24 cellular contexts compared by ENCODE assay signal in the genomic region with DNA sequence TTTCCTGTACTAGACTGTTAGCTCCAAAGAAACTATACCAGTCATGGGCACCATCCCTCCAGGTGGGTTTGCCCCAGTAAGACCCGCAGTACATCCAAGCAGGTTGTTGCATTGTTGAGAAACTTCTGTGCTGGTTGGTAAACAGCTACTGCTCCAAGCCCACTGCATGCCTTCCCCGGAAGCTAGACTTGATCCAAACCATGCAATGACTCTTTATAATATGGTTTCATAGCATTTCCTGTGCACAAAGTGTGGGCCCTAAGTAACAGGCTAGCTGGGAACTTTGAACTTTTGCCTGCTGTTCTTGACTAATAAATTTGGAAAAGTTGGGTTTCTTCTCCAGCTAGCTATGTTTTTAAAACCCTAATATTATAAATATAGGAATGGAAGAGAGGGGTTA. TPM values are rescaled to one million over a fixed set of nuclear protein-coding genes. Genes with fewer than 3 reads are reported as not detected.
A peak's percentile ranks its signal among the peaks of the same experiment; 100 is the strongest.
DNase-seq lines count a peak whose midpoint lies in the region; ATAC-seq and TF ChIP-seq lines count a peak whose summit lies in the region.
"Had no signal": no experiment of that assay in that cellular context is flagged by ENCODE, and none has a peak within 500 bp of the region (broad histone marks: within the 10 kb centered on the region; RNA-seq: fewer than 3 reads in every experiment).

No MANE protein-coding gene starts in this region.

- no peak overlapping the region for H2AFZ ChIP-seq in DND-41 (ENCODE audit: low read depth, low read length)
- H2AFZ ChIP-seq: GM23338, hepatocyte, PC-9 had no signal

- H3K36me3 Mint-ChIP-seq in CD4-positive, alpha-beta T cell (ENCODE audit: low read depth): no peaks in the 10 kb centered on the region
- H3K36me3 Mint-ChIP-seq in activated naive CD8-positive, alpha-beta T cell: peaks cover 7% of the 10 kb centered on the region
- H3K36me3 Mint-ChIP-seq in natural killer cell (no peaks in the 10 kb centered on the region), nephron progenitor cell (ENCODE audit: low read depth) (no peaks in the 10 kb centered on the region)

- no peak for TF ChIP-seq CTCF in CD4-positive, alpha-beta T cell (IDR thresholded peaks at IDR 0.05)
- TF ChIP-seq CTCF in DND-41 (IDR thresholded peaks at IDR 0.05; ENCODE audit: borderline replicate concordance, extremely low read depth, low read length, poor library complexity, severe bottlenecking) (no peak), natural killer cell (IDR thresholded peaks at IDR 0.05) (no peak), sigmoid colon (IDR thresholded peaks at IDR 0.05) (no peak), nephron progenitor cell (IDR thresholded peaks at IDR 0.05) (no peak)

- no peaks in the 10 kb centered on the region for H3K9me3 Mint-ChIP-seq in CD4-positive, alpha-beta T cell
- no peaks in the 10 kb centered on the region for H3K9me3 Mint-ChIP-seq in activated naive CD8-positive, alpha-beta T cell (ENCODE audit: low read depth)
- H3K9me3 Mint-ChIP-seq in natural killer cell: no peaks in the 10 kb centered on the region
- peaks cover 5% of the 10 kb centered on the region for H3K9me3 Mint-ChIP-seq in nephron progenitor cell
- H3K9me3 Mint-ChIP-seq: HFFc6 had no signal

- ATAC-seq in CD4-positive, alpha-beta T cell (ENCODE audit: poor library complexity): no peak
- ATAC-seq in DND-41 (ENCODE audit: insufficient read depth, low read depth): peak; percentile 59; the same call in 1 of the 3 replicates
- ATAC-seq in natural killer cell: no peak
- ATAC-seq: esophagus mucosa, GM23338, left lobe of liver had no signal

- no peak overlapping the region for H3K27ac ChIP-seq in CD4-positive, alpha-beta T cell (ENCODE audit: low read depth, low read length)
- H3K27ac ChIP-seq in DND-41 (ENCODE audit: low read length): no peak overlapping the region
- no peak overlapping the region for H3K27ac ChIP-seq in sigmoid colon
- H3K27ac ChIP-seq: hepatocyte, PC-9, thoracic aorta had no signal

- H3K4me1 ChIP-seq in DND-41 (ENCODE audit: insufficient read depth, low read length) (no peaks in the 10 kb centered on the region), sigmoid colon (peaks cover 0 to 14% (median 8%) of the 10 kb centered on the region in 4 donors)

- no peak for TF ChIP-seq POLR2A in sigmoid colon (IDR thresholded peaks at IDR 0.05)

- no peak overlapping the region for H3K9ac ChIP-seq in DND-41 (ENCODE audit: low read depth, low read length)

- no peaks in the 10 kb centered on the region; the same call in 1 of the 2 replicates for H4K20me1 ChIP-seq in DND-41 (ENCODE audit: insufficient read depth, low read length)

- H3K4me3 ChIP-seq in DND-41 (ENCODE audit: low read depth in 1 of 2, low read length in 2 of 2): no peak overlapping the region
- no peak overlapping the region for H3K4me3 ChIP-seq in sigmoid colon
- H3K4me3 ChIP-seq: GM23338, hepatocyte, PC-9, thoracic aorta had no signal

- peak overlapping the region; percentile 3 for H3K27ac Mint-ChIP-seq in CD4-positive, alpha-beta T cell
- H3K27ac Mint-ChIP-seq in activated naive CD8-positive, alpha-beta T cell: no peak overlapping the region
- peak overlapping the region; percentile 98 to 99 for H3K27ac Mint-ChIP-seq in natural killer cell
- no peak overlapping the region for H3K27ac Mint-ChIP-seq in nephron progenitor cell
- H3K27ac Mint-ChIP-seq: GM23338, HFFc6 had no signal

- no peak for TF ChIP-seq EP300 in sigmoid colon (IDR thresholded peaks at IDR 0.05)

- H3K79me2 ChIP-seq in DND-41 (ENCODE audit: insufficient read depth, low read length): no peaks in the 10 kb centered on the region
- H3K79me2 ChIP-seq: hepatocyte had no signal

- H3K4me3 Mint-ChIP-seq in CD4-positive, alpha-beta T cell: no peak overlapping the region
- H3K4me3 Mint-ChIP-seq in activated naive CD8-positive, alpha-beta T cell: peak overlapping the region; percentile 20
- peak overlapping the region; percentile 88 for H3K4me3 Mint-ChIP-seq in natural killer cell
- no peak overlapping the region for H3K4me3 Mint-ChIP-seq in nephron progenitor cell
- H3K4me3 Mint-ChIP-seq: CD14-positive monocyte, GM23338, HFFc6 had no signal

- WGBS in sigmoid colon, 2 donors: 34 to 40% methylated on average over 2 of the region's 2 CpGs

- H3K4me2 ChIP-seq in DND-41 (ENCODE audit: insufficient read depth, low read length): no peak overlapping the region
- H3K4me2 ChIP-seq: GM23338, hepatocyte, PC-9 had no signal

- CTCF ChIA-PET in CD4-positive, alpha-beta T cell (lab: Charles Lee): interaction anchor here (1.4 kb wide), 1 partner anchor 19 kb away, joined by 3 read pairs; no protein-coding TSS in a partner anchor

- no peaks in the 10 kb centered on the region for H3K27me3 ChIP-seq in CD4-positive, alpha-beta T cell (ENCODE audit: control insufficient read depth, insufficient read depth, low read length)
- H3K27me3 ChIP-seq in DND-41 (ENCODE audit: insufficient read depth, low read length, poor library complexity): no peaks in the 10 kb centered on the region
- no peaks in the 10 kb centered on the region for H3K27me3 ChIP-seq in sigmoid colon
- H3K27me3 ChIP-seq: hepatocyte had no signal

- H3K9me3 ChIP-seq in CD4-positive, alpha-beta T cell (ENCODE audit: control insufficient read depth, low read length): no peaks in the 10 kb centered on the region
- H3K9me3 ChIP-seq in DND-41 (ENCODE audit: insufficient read depth, low read length, severe bottlenecking): no peaks in the 10 kb centered on the region
- no peaks in the 10 kb centered on the region for H3K9me3 ChIP-seq in sigmoid colon
- H3K9me3 ChIP-seq: thoracic aorta had no signal

- no peaks in the 10 kb centered on the region for H3K27me3 Mint-ChIP-seq in CD4-positive, alpha-beta T cell
- H3K27me3 Mint-ChIP-seq in activated naive CD8-positive, alpha-beta T cell: no peaks in the 10 kb centered on the region
- no peaks in the 10 kb centered on the region for H3K27me3 Mint-ChIP-seq in natural killer cell (ENCODE audit: low read depth in 2 of 2)
- H3K27me3 Mint-ChIP-seq in nephron progenitor cell (ENCODE audit: low read depth, poor library complexity): peaks cover 10% of the 10 kb centered on the region

- intact Hi-C loops in CD4-positive, alpha-beta T cell (cut with DNase I, micrococcal nuclease): no loop called here
- intact Hi-C loops in natural killer cell (cut with micrococcal nuclease) (no loop called here), sigmoid colon (cut with DNase I) (no loop called here)

- peaks cover 46% of the 10 kb centered on the region for H3K4me1 Mint-ChIP-seq in CD4-positive, alpha-beta T cell (ENCODE audit: low read depth)
- H3K4me1 Mint-ChIP-seq in activated naive CD8-positive, alpha-beta T cell (ENCODE audit: low read depth): peaks cover 54% of the 10 kb centered on the region
- H3K4me1 Mint-ChIP-seq in natural killer cell (peaks cover 86 to 88% of the 10 kb centered on the region in 2 donors), nephron progenitor cell (peaks cover 9% of the 10 kb centered on the region)

- POLR2A ChIA-PET in CD4-positive, alpha-beta T cell (lab: Charles Lee): interaction anchor here (1.4 kb wide), 1 partner anchor 19 kb away, joined by 4 read pairs; no protein-coding TSS in a partner anchor

- no peak for DNase-seq in CD4-positive, alpha-beta T cell
- no peak for DNase-seq in DND-41
- DNase-seq in natural killer cell: peak; percentile 14
- no peak for DNase-seq in sigmoid colon
- DNase-seq in nephron progenitor cell: no peak
- no peak for DNase-seq in DMS79 (lab: John Stamatoyannopoulos, UW)
- DNase-seq: activated CD4-positive, CD25-positive, alpha-beta regulatory T cell; DMS153; effector memory CD4-positive, alpha-beta T cell; GDM1; HFFc6; KBM-7; NCI-H1417 treated with DMSO at 0.1 percent for 48 hours; PC-9; SHP77; small intestine; stimulated activated CD4-positive, alpha-beta T cell treated with anti-CD3 and anti-CD28 coated beads, Interleukin-2, amount 100 ng/mL, for 24 hours had no signal

- H3K36me3 ChIP-seq in DND-41 (ENCODE audit: insufficient read depth, low read length) (no peaks in the 10 kb centered on the region), sigmoid colon (no peaks in the 10 kb centered on the region)
- H3K36me3 ChIP-seq: thoracic aorta had no signal

RNA-seq across cellular contexts. Expression of a gene that starts 51.9 kb away (rescaled TPM):
- total RNA-seq in CD4-positive, alpha-beta T cell: 1 to 10 TPM; 1.3 to 2.0 TPM
- total RNA-seq in natural killer cell: 10 to 100 TPM; 59.7 to 74.5 (median 71.2) TPM
- total RNA-seq in sigmoid colon: 10 to 100 TPM; 13.3 to 18.3 (median 15.7) TPM
- polyA plus RNA-seq in sigmoid colon: 1 to 10 TPM; 2.3 to 6.5 (median 3.0) TPM

Comparison
In these comparisons a context has a peak if more than half of its experiments do, and no peak if none do; other contexts are left out.
1. H3K27ac Mint-ChIP-seq: peak in CD4-positive, alpha-beta T cell (single experiment) and natural killer cell (2 of 2); none in activated naive CD8-positive, alpha-beta T cell (single experiment) and nephron progenitor cell (single experiment).
2. H3K4me3 Mint-ChIP-seq: peak in activated naive CD8-positive, alpha-beta T cell (single experiment) and natural killer cell (single experiment); none in CD4-positive, alpha-beta T cell (single experiment) and nephron progenitor cell (single experiment).
3. RNA of a gene that starts 51.9 kb away (total RNA-seq): 59.7 to 74.5 TPM in natural killer cell and 13.3 to 18.3 TPM in sigmoid colon; 1.3 to 2.0 TPM in CD4-positive, alpha-beta T cell; every median in the first group is over 4 times any median in the second.